In genomic region chr17:81552244-81553017, GRCh38 we compare ENCODE assay signal across 1 cellular context.
TF ChIP-seq lines count a peak whose summit lies in the region.

FAAP100 (minus strand) TSS chr17:81552353; CDS start chr17:81552330, 23 bp downstream.

TF ChIP-seq in GM12878, 131 proteins besides CTCF, POLR2A, EP300 and RAD21 (continued from another document):
- TF ChIP-seq BCLAF1 (IDR thresholded peaks at IDR 0.05): no peak
- TF ChIP-seq YY1 (IDR thresholded peaks at IDR 0.05; ENCODE audit: low read depth, low read length): peak; percentile 85
- no peak for TF ChIP-seq CEBPB (IDR thresholded peaks at IDR 0.05; ENCODE audit: borderline replicate concordance in 1 of 2, low read depth in 2 of 2, low read length in 2 of 2)
- TF ChIP-seq MTA2 (IDR thresholded peaks at IDR 0.05; ENCODE audit: low read depth): no peak
- no peak for TF ChIP-seq STAT1 (conservative IDR thresholded peaks at IDR 0.05)
- no peak for TF ChIP-seq SP1 (IDR thresholded peaks at IDR 0.05; ENCODE audit: low read depth, low read length)
- TF ChIP-seq SMC3 (IDR thresholded peaks at IDR 0.05; ENCODE audit: borderline replicate concordance, low read length): no peak
- no peak for TF ChIP-seq FOXM1 (IDR thresholded peaks at IDR 0.05; ENCODE audit: low read depth, low read length)
- no peak for TF ChIP-seq WRNIP1 (IDR thresholded peaks at IDR 0.05; ENCODE audit: borderline replicate concordance, low read depth, low read length)
- TF ChIP-seq HDAC6 (IDR thresholded peaks at IDR 0.05; ENCODE audit: unreplicated experiment): no peak
- TF ChIP-seq ZNF622 (IDR thresholded peaks at IDR 0.05): no peak
- TF ChIP-seq NR2C1 (IDR thresholded peaks at IDR 0.05): no peak
- no peak for TF ChIP-seq IRF3 (IDR thresholded peaks at IDR 0.05)
- 0 out of 2 replicates have a peak, but pooled peaks have one; percentile 24 for TF ChIP-seq CBFB (IDR thresholded peaks at IDR 0.05; ENCODE audit: low read depth)
- no peak for TF ChIP-seq BCL11A (IDR thresholded peaks at IDR 0.05; ENCODE audit: low read depth, low read length)
- no peak for TF ChIP-seq ATF2 (IDR thresholded peaks at IDR 0.05; ENCODE audit: low read length)
- TF ChIP-seq PAX8 (IDR thresholded peaks at IDR 0.05): no peak
- TF ChIP-seq IRF4 (IDR thresholded peaks at IDR 0.05; ENCODE audit: low read depth, low read length): no peak
- no peak for TF ChIP-seq NFYA (IDR thresholded peaks at IDR 0.05; ENCODE audit: borderline replicate concordance, low read depth, low read length)
- TF ChIP-seq ZNF24 (IDR thresholded peaks at IDR 0.05): peak; percentile 36; the same call in 1 of the 2 replicates
- no peak for TF ChIP-seq SIX5 (IDR thresholded peaks at IDR 0.05; ENCODE audit: low read depth, low read length, severe bottlenecking)
- no peak for TF ChIP-seq EZH2 (IDR thresholded peaks at IDR 0.05; ENCODE audit: borderline replicate concordance, control insufficient read depth, low read depth, low read length)
- TF ChIP-seq RCOR1 (conservative IDR thresholded peaks at IDR 0.05; ENCODE audit: low read depth, low read length): no peak
- peak in 1 of 2 experiments; percentile 50; a peak in 2 of 4 replicates for TF ChIP-seq BHLHE40 (IDR thresholded peaks at IDR 0.05; ENCODE audit: borderline replicate concordance in 1 of 2, low read depth in 2 of 2, low read length in 1 of 2)
- TF ChIP-seq DPF2 (IDR thresholded peaks at IDR 0.05): peak; percentile 51
- no peak; the same call in none of the 2 replicates for TF ChIP-seq RAD51 (IDR thresholded peaks at IDR 0.05)
